ENCODE assay signal across 1 cellular context in genomic region chr16:87789437-87790277, GRCh38.
TF ChIP-seq lines count a peak whose summit lies in the region.

No MANE protein-coding gene starts in this region.

TF ChIP-seq in HepG2, 621 proteins besides CTCF, POLR2A, EP300 and RAD21 (continued from another document and continues in another):
- TF ChIP-seq DBP (CRISPR knock-in tag; IDR thresholded peaks at IDR 0.05; ENCODE audit: not compliant biosample characterization) = no peak
- no peak for TF ChIP-seq ZNF576 (CRISPR knock-in tag; IDR thresholded peaks at IDR 0.05)
- peak; percentile 12; the same call in 1 of the 2 replicates for TF ChIP-seq ZNF446 (CRISPR knock-in tag; IDR thresholded peaks at IDR 0.05)
- TF ChIP-seq HOXD1 (CRISPR knock-in tag; IDR thresholded peaks at IDR 0.05) = 0 out of 2 replicates have a peak, but pooled peaks have one; percentile 37
- peak; percentile 59; the same call in 1 of the 2 replicates for TF ChIP-seq ZNF761 (CRISPR knock-in tag; conservative IDR thresholded peaks at IDR 0.05)
- peak; percentile 81 for TF ChIP-seq NCOA2 (CRISPR knock-in tag; IDR thresholded peaks at IDR 0.05)
- peak; percentile 95 for TF ChIP-seq KDM6A (CRISPR knock-in tag; IDR thresholded peaks at IDR 0.05; ENCODE audit: low read depth)
- TF ChIP-seq MXD4 (CRISPR knock-in tag; IDR thresholded peaks at IDR 0.05) = peak; percentile 81; the same call in 1 of the 2 replicates
- no peak for TF ChIP-seq RFX1 (IDR thresholded peaks at IDR 0.05)
- no peak for TF ChIP-seq ZNF496 (CRISPR knock-in tag; IDR thresholded peaks at IDR 0.05; ENCODE audit: insufficient replicate concordance)
- no peak for TF ChIP-seq ZNF740 (CRISPR knock-in tag; IDR thresholded peaks at IDR 0.05)
- no peak for TF ChIP-seq ZNF432 (CRISPR knock-in tag; IDR thresholded peaks at IDR 0.05; ENCODE audit: borderline replicate concordance)
- no peak for TF ChIP-seq ELK4 (CRISPR knock-in tag; IDR thresholded peaks at IDR 0.05; ENCODE audit: borderline replicate concordance)
- TF ChIP-seq ZNF597 (CRISPR knock-in tag; IDR thresholded peaks at IDR 0.05) = no peak
- TF ChIP-seq KIAA2018 (CRISPR knock-in tag; IDR thresholded peaks at IDR 0.05; ENCODE audit: borderline replicate concordance) = no peak
- peak; percentile 47; the same call in 1 of the 2 replicates for TF ChIP-seq RCOR2 (CRISPR knock-in tag; IDR thresholded peaks at IDR 0.05)
- no peak for TF ChIP-seq EED (CRISPR knock-in tag; IDR thresholded peaks at IDR 0.05)
- TF ChIP-seq ZNF773 (CRISPR knock-in tag; IDR thresholded peaks at IDR 0.05; ENCODE audit: borderline replicate concordance) = peak; percentile 33; the same call in 1 of the 2 replicates
- TF ChIP-seq FOXO1 (CRISPR knock-in tag; IDR thresholded peaks at IDR 0.05) = peak; percentile 68
- TF ChIP-seq RORA (CRISPR knock-in tag; IDR thresholded peaks at IDR 0.05) = no peak
- no peak for TF ChIP-seq JUNB (CRISPR knock-in tag; IDR thresholded peaks at IDR 0.05; ENCODE audit: borderline replicate concordance)
- TF ChIP-seq ZMAT5 (CRISPR knock-in tag; IDR thresholded peaks at IDR 0.05; ENCODE audit: borderline replicate concordance, low read depth) = no peak
- no peak for TF ChIP-seq NBN (conservative IDR thresholded peaks at IDR 0.05)
- peak; percentile 71 for TF ChIP-seq ZNF563 (CRISPR knock-in tag; IDR thresholded peaks at IDR 0.05)
- no peak; the same call in 1 of the 2 replicates for TF ChIP-seq ZNF274 (CRISPR knock-in tag; IDR thresholded peaks at IDR 0.05)
- no peak for TF ChIP-seq TBX3 (IDR thresholded peaks at IDR 0.05; ENCODE audit: borderline replicate concordance)
- TF ChIP-seq ASH2L (IDR thresholded peaks at IDR 0.05; ENCODE audit: insufficient read length, low read depth, low read length) = peak; percentile 64
- peak; percentile 44; the same call in 1 of the 2 replicates for TF ChIP-seq ZNF136 (CRISPR knock-in tag; IDR thresholded peaks at IDR 0.05; ENCODE audit: low read depth)
- TF ChIP-seq HOMEZ (CRISPR knock-in tag; IDR thresholded peaks at IDR 0.05; ENCODE audit: low read depth) = 0 out of 2 replicates have a peak, but pooled peaks have one; percentile 51
- no peak for TF ChIP-seq LRRFIP1 (CRISPR knock-in tag; conservative IDR thresholded peaks at IDR 0.05)
- no peak for TF ChIP-seq ZNF207 (IDR thresholded peaks at IDR 0.05; ENCODE audit: borderline replicate concordance)
- TF ChIP-seq ZBTB4 (CRISPR knock-in tag; IDR thresholded peaks at IDR 0.05; ENCODE audit: borderline replicate concordance) = peak; percentile 96
- TF ChIP-seq YY1 (IDR thresholded peaks at IDR 0.05; ENCODE audit: insufficient read depth, insufficient replicate concordance, low read depth, low read length) = peak; percentile 28
- TF ChIP-seq ZNF383 (CRISPR knock-in tag; IDR thresholded peaks at IDR 0.05; ENCODE audit: borderline replicate concordance) = no peak
- TF ChIP-seq CSRNP2 (CRISPR knock-in tag; conservative IDR thresholded peaks at IDR 0.05; ENCODE audit: low read depth) = no peak
- peak; percentile 82 for TF ChIP-seq SAP130 (CRISPR knock-in tag; IDR thresholded peaks at IDR 0.05; ENCODE audit: low read depth)
- TF ChIP-seq ZNF484 (CRISPR knock-in tag; IDR thresholded peaks at IDR 0.05; ENCODE audit: borderline replicate concordance, low read depth) = peak; percentile 31; the same call in 1 of the 2 replicates
